ENCODE assay signal across 8 cellular contexts in genomic region chr6:96521267-96521624, GRCh38. TPM values are rescaled to one million over a fixed set of nuclear protein-coding genes. Genes with fewer than 3 reads are reported as not detected.
DNase-seq lines count a peak whose midpoint lies in the region; FAIRE-seq and TF ChIP-seq lines count a peak whose summit lies in the region.

No MANE protein-coding gene starts in this region.

- peaks cover 17% of the 10 kb centered on the region for H3K4me1 Mint-ChIP-seq in activated CD4-positive, alpha-beta T cell treated with anti-CD3 and anti-CD28 coated beads, Interleukin-2, amount 10 ng/mL, durations not matched to agents 7 days and 5 days

- no peaks in the 10 kb centered on the region for H3K9me3 ChIP-seq in HUES6 (ENCODE audit: control insufficient read depth, insufficient read depth, low read depth, low read length)
- H3K9me3 ChIP-seq in mucosa of stomach (ENCODE audit: control insufficient read depth, low read length), result no peaks in the 10 kb centered on the region

- peak overlapping the region; percentile 100 for H3K27ac Mint-ChIP-seq in activated CD4-positive, alpha-beta T cell treated with anti-CD3 and anti-CD28 coated beads, Interleukin-2, amount 10 ng/mL, durations not matched to agents 7 days and 5 days

- no peaks in the 10 kb centered on the region for H3K27me3 Mint-ChIP-seq in activated CD4-positive, alpha-beta T cell treated with anti-CD3 and anti-CD28 coated beads, Interleukin-2, amount 10 ng/mL, durations not matched to agents 7 days and 5 days

- H3K4me1 ChIP-seq in HUES6 (ENCODE audit: control insufficient read depth, insufficient read depth, low read length) (peaks cover 25% of the 10 kb centered on the region), mucosa of stomach (ENCODE audit: control insufficient read depth, insufficient read depth, low read length) (peaks cover 10% of the 10 kb centered on the region)

- no peak for DNase-seq in activated CD4-positive, alpha-beta T cell treated with anti-CD3 and anti-CD28 coated beads, Interleukin-2, amount 10 ng/mL, durations not matched to agents 7 days and 5 days
- no peak for DNase-seq in activated CD4-positive, alpha-beta T cell treated with anti-CD3 and anti-CD28 coated beads for 48 hours
- DNase-seq in choroid plexus epithelial cell (ENCODE audit: low read depth) (no peak), HTR-8/SVneo (ENCODE audit: insufficient read length, low spot score) (no peak), GF-D8 (lab: John Stamatoyannopoulos, UW) (no peak), NCI-H1930 (lab: John Stamatoyannopoulos, UW) (no peak)

- H3K9me3 Mint-ChIP-seq in activated CD4-positive, alpha-beta T cell treated with anti-CD3 and anti-CD28 coated beads, Interleukin-2, amount 10 ng/mL, durations not matched to agents 7 days and 5 days, result no peaks in the 10 kb centered on the region

- POLR2A ChIA-PET in activated CD4-positive, alpha-beta T cell treated with anti-CD3 and anti-CD28 coated beads, Interleukin-2, amount 10 ng/mL, durations not matched to agents 7 days and 5 days (lab: Charles Lee), result no interaction called here

- H3K9ac ChIP-seq in HUES6 (ENCODE audit: low read length) (peak overlapping the region; percentile 98), mucosa of stomach (ENCODE audit: low read length) (peak overlapping the region; percentile 95)

- H3K36me3 Mint-ChIP-seq in activated CD4-positive, alpha-beta T cell treated with anti-CD3 and anti-CD28 coated beads, Interleukin-2, amount 10 ng/mL, durations not matched to agents 7 days and 5 days (ENCODE audit: low read depth), result peaks cover 10% of the 10 kb centered on the region

- peak overlapping the region; percentile 99 for H3K4me3 Mint-ChIP-seq in activated CD4-positive, alpha-beta T cell treated with anti-CD3 and anti-CD28 coated beads, Interleukin-2, amount 10 ng/mL, durations not matched to agents 7 days and 5 days

- H3K27me3 ChIP-seq in HUES6 (ENCODE audit: control insufficient read depth, insufficient read depth, low read length) (no peaks in the 10 kb centered on the region), mucosa of stomach (ENCODE audit: control insufficient read depth, insufficient read depth, low read length) (no peaks in the 10 kb centered on the region)

- no peak for TF ChIP-seq CTCF in choroid plexus epithelial cell (conservative IDR thresholded peaks at IDR 0.05; ENCODE audit: low read depth, low read length)

- H3K27ac ChIP-seq in HUES6 (ENCODE audit: low read depth, low read length), result peak overlapping the region; percentile 94

- CTCF ChIA-PET in activated CD4-positive, alpha-beta T cell treated with anti-CD3 and anti-CD28 coated beads, Interleukin-2, amount 10 ng/mL, durations not matched to agents 7 days and 5 days (lab: Charles Lee), result no interaction called here

- H3K36me3 ChIP-seq in HUES6 (ENCODE audit: control insufficient read depth, insufficient read depth, low read length), result peaks cover 10% of the 10 kb centered on the region
- H3K36me3 ChIP-seq in mucosa of stomach (ENCODE audit: control insufficient read depth, insufficient read depth, low read length), result no peaks in the 10 kb centered on the region

- H3K4me3 ChIP-seq in HUES6 (ENCODE audit: low read depth, low read length), result peak overlapping the region; percentile 93
- peak overlapping the region; percentile 90 for H3K4me3 ChIP-seq in choroid plexus epithelial cell (ENCODE audit: low read depth, low read length)
- peak overlapping the region; percentile 80 for H3K4me3 ChIP-seq in mucosa of stomach (ENCODE audit: low read length)

- no peak for FAIRE-seq in HTR-8/SVneo (lab: Jason Lieb, UNC)

RNA-seq across cellular contexts. Expression of gene UFL1, which starts 0.4 kb away (rescaled TPM):
- total RNA-seq in activated CD4-positive, alpha-beta T cell treated with anti-CD3 and anti-CD28 coated beads, Interleukin-2, amount 10 ng/mL, durations not matched to agents 7 days and 5 days, result 10 to 100 TPM; 21.7 to 23.7 TPM

RNA-seq across cellular contexts. Expression of gene FHL5, which starts 41.7 kb away (rescaled TPM):
- not detected for total RNA-seq in activated CD4-positive, alpha-beta T cell treated with anti-CD3 and anti-CD28 coated beads, Interleukin-2, amount 10 ng/mL, durations not matched to agents 7 days and 5 days
